ENCODE assay signal across 9 cellular contexts in the genomic region with DNA sequence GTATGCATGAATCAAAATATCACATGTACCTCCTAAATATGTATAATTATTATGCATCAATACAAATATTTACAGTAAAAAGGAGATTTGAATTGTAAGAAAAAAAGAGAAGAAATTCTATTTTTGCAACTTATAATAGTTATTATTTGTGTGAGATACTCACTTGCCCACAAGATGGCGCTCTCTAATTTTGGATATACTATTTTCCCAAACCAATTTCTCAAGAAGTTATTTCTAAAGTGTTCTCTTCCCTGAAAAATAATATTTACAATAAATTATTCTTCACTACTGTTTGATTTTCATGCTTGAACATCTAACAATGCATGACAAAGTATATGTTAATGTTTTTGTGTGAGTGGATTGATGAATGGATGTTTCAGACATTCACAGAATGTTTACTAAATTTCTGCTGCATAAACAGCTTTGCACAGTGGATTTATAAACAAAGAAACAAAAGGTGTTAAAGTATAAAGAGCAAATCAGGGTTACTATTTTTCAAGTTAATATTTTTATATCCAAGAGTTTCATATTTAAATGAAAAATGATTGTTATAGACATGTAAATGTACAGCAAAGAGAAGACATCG.
DNase-seq lines count a peak whose midpoint lies in the region; ATAC-seq, FAIRE-seq and TF ChIP-seq lines count a peak whose summit lies in the region.
"Had no signal": no experiment of that assay in that cellular context is flagged by ENCODE, and none has a peak within 500 bp of the region (broad histone marks: within the 10 kb centered on the region; RNA-seq: fewer than 3 reads in every experiment).

No MANE protein-coding gene starts in this region.

- H3K79me2 ChIP-seq in astrocyte (ENCODE audit: insufficient read depth, low read length), result no peaks in the 10 kb centered on the region

- no peaks in the 10 kb centered on the region for H3K9me3 ChIP-seq in astrocyte (ENCODE audit: insufficient read depth, low read depth, low read length)
- no peaks in the 10 kb centered on the region for H3K9me3 ChIP-seq in lower lobe of right lung

- TF ChIP-seq POLR2A in GM12892 (IDR thresholded peaks at IDR 0.05; ENCODE audit: low read depth, low read length), result no peak

- H3K4me1 ChIP-seq in astrocyte (ENCODE audit: insufficient read depth, low read length) (no peaks in the 10 kb centered on the region), lower lobe of right lung (no peaks in the 10 kb centered on the region)

- ATAC-seq in lower lobe of right lung (no peak), HG03025 (IDR thresholded peaks at IDR 0.05; ENCODE audit: low FRiP score, unreplicated experiment) (no peak)
- ATAC-seq: naive thymus-derived CD8-positive, alpha-beta T cell had no signal

- DNase-seq in DMS79 treated with DMSO at 0.1 percent for 48 hours (lab: John Stamatoyannopoulos, UW) (peak; percentile 15), DMS79 (lab: John Stamatoyannopoulos, UW) (no peak), astrocyte (ENCODE audit: low read depth) (no peak), lower lobe of right lung (no peak), GM12892 (ENCODE audit: insufficient read length) (no peak)
- DNase-seq in Jurkat, Clone E6-1 (ENCODE audit: low read depth, low spot score), result peak; percentile 8
- DNase-seq in activated T-cell treated with anti-CD3 and anti-CD28 coated beads, Interleukin-2, amount 50 U/mL, for 48 hours, result no peak

- H3K4me3 Mint-ChIP-seq in astrocyte (ENCODE audit: unreplicated experiment), result no peak overlapping the region
- H3K4me3 Mint-ChIP-seq: naive thymus-derived CD8-positive, alpha-beta T cell had no signal

- no peaks in the 10 kb centered on the region for H3K4me1 Mint-ChIP-seq in astrocyte (ENCODE audit: low read depth, unreplicated experiment)
- H3K4me1 Mint-ChIP-seq: naive thymus-derived CD8-positive, alpha-beta T cell had no signal

- FAIRE-seq in astrocyte (lab: Jason Lieb, UNC), result no peak
- no peak for FAIRE-seq in GM12892 (lab: Jason Lieb, UNC)

- intact Hi-C loops in lower lobe of right lung (cut with DNase I), result no loop called here

- no peak overlapping the region for H3K9ac ChIP-seq in astrocyte (ENCODE audit: low read length)

- no peak overlapping the region for H2AFZ ChIP-seq in astrocyte (ENCODE audit: low read depth, low read length)

- no peaks in the 10 kb centered on the region for H3K36me3 Mint-ChIP-seq in astrocyte (ENCODE audit: low read depth, unreplicated experiment)
- H3K36me3 Mint-ChIP-seq: naive thymus-derived CD8-positive, alpha-beta T cell had no signal

- no peak overlapping the region for H3K4me2 ChIP-seq in astrocyte (ENCODE audit: low read length)

- H3K27ac Mint-ChIP-seq in astrocyte (ENCODE audit: unreplicated experiment), result no peak overlapping the region
- H3K27ac Mint-ChIP-seq: naive thymus-derived CD8-positive, alpha-beta T cell had no signal

- H3K4me3 ChIP-seq in Jurkat, Clone E6-1 (ENCODE audit: low read length), result no peak overlapping the region
- H3K4me3 ChIP-seq in astrocyte (ENCODE audit: insufficient read depth, low read depth, low read length) (no peak overlapping the region), lower lobe of right lung (no peak overlapping the region)

- H4K20me1 ChIP-seq in astrocyte (ENCODE audit: insufficient read depth, low read length), result no peaks in the 10 kb centered on the region

- H3K27me3 ChIP-seq in astrocyte (ENCODE audit: insufficient read depth, low read length), result no peaks in the 10 kb centered on the region
- no peaks in the 10 kb centered on the region for H3K27me3 ChIP-seq in lower lobe of right lung (ENCODE audit: low read depth)

- no peaks in the 10 kb centered on the region for H3K9me3 Mint-ChIP-seq in astrocyte (ENCODE audit: unreplicated experiment)
- H3K9me3 Mint-ChIP-seq: naive thymus-derived CD8-positive, alpha-beta T cell had no signal

- H3K27ac ChIP-seq in astrocyte (ENCODE audit: low read depth, low read length) (no peak overlapping the region), lower lobe of right lung (no peak overlapping the region)

- no peaks in the 10 kb centered on the region for H3K27me3 Mint-ChIP-seq in astrocyte (ENCODE audit: low read depth, unreplicated experiment)

- TF ChIP-seq CTCF in astrocyte (IDR thresholded peaks at IDR 0.05; ENCODE audit: insufficient read depth, low read depth, low read length) (peak; percentile 39), lower lobe of right lung (IDR thresholded peaks at IDR 0.05) (peak; percentile 72)

- no peaks in the 10 kb centered on the region for H3K36me3 ChIP-seq in astrocyte (ENCODE audit: insufficient read depth, low read length)
- no peaks in the 10 kb centered on the region for H3K36me3 ChIP-seq in lower lobe of right lung

Comparison
In these comparisons a context has a peak if more than half of its experiments do, and no peak if none do; other contexts are left out.
1. DNase-seq: peak in DMS79 treated with DMSO at 0.1 percent for 48 hours (single experiment) and Jurkat, Clone E6-1 (single experiment); none in DMS79 (single experiment), astrocyte (single experiment), lower lobe of right lung (single experiment), GM12892 (single experiment) and activated T-cell treated with anti-CD3 and anti-CD28 coated beads, Interleukin-2, amount 50 U/mL, for 48 hours (0 of 2).